ENCODE assay signal across 21 cellular contexts in genomic region chr22:39215070-39215396, GRCh38. TPM values are rescaled to one million over a fixed set of nuclear protein-coding genes. Genes with fewer than 3 reads are reported as not detected.
DNase-seq lines count a peak whose midpoint lies in the region; ATAC-seq and TF ChIP-seq lines count a peak whose summit lies in the region.
"Had no signal": no experiment of that assay in that cellular context is flagged by ENCODE, and none has a peak within 500 bp of the region (broad histone marks: within the 10 kb centered on the region; RNA-seq: fewer than 3 reads in every experiment).

No MANE protein-coding gene starts in this region.

- H3K9me3 ChIP-seq in HUES48 (ENCODE audit: control insufficient read depth, insufficient read depth, low read length) (no peaks in the 10 kb centered on the region), left lung (no peaks in the 10 kb centered on the region), smooth muscle cell (replicated peaks; ENCODE audit: low read depth) (no peaks in the 10 kb centered on the region), MM.1S (replicated peaks; ENCODE audit: insufficient read depth, low read length) (no peaks in the 10 kb centered on the region)
- H3K9me3 ChIP-seq: psoas muscle, thoracic aorta had no signal

- H3K9ac ChIP-seq in HUES48 (ENCODE audit: low read depth, low read length) (peak overlapping the region; percentile 70; the same call in 1 of the 2 replicates), smooth muscle cell (ENCODE audit: low read depth) (no peak overlapping the region), MM.1S (ENCODE audit: low read length) (no peak overlapping the region)

- no peak for ATAC-seq in WTC11
- ATAC-seq in left lung, result peak; percentile 46
- ATAC-seq in GM18858 (IDR thresholded peaks at IDR 0.05; ENCODE audit: unreplicated experiment), result no peak
- no peak for ATAC-seq in HG02798 (IDR thresholded peaks at IDR 0.05; ENCODE audit: poor library complexity, unreplicated experiment)
- ATAC-seq: left colon had no signal

- peak overlapping the region; percentile 49 for H3K4me2 ChIP-seq in smooth muscle cell
- no peak overlapping the region for H3K4me2 ChIP-seq in MM.1S (ENCODE audit: low read depth, low read length)

- no peaks in the 10 kb centered on the region for H3K9me2 ChIP-seq in MM.1S (replicated peaks; ENCODE audit: insufficient read depth, low read length)

- no peak overlapping the region for H3K4me3 ChIP-seq in HUES48 (ENCODE audit: low read depth, low read length)
- no peak overlapping the region for H3K4me3 ChIP-seq in left lung
- H3K4me3 ChIP-seq in smooth muscle cell, result no peak overlapping the region
- H3K4me3 ChIP-seq in MM.1S (ENCODE audit: low read length), result no peak overlapping the region
- H3K4me3 ChIP-seq: psoas muscle, thoracic aorta had no signal

- no peaks in the 10 kb centered on the region for H3K36me3 ChIP-seq in HUES48 (ENCODE audit: control insufficient read depth, insufficient read depth, low read length)
- no peaks in the 10 kb centered on the region for H3K36me3 ChIP-seq in left lung
- no peaks in the 10 kb centered on the region for H3K36me3 ChIP-seq in smooth muscle cell (ENCODE audit: low read depth)
- no peaks in the 10 kb centered on the region for H3K36me3 ChIP-seq in MM.1S (replicated peaks; ENCODE audit: insufficient read depth, low read length)
- H3K36me3 ChIP-seq: thoracic aorta had no signal

- POLR2A ChIA-PET in WTC11 (lab: Charles Lee), result interaction anchor here (0.7 to 4.0 kb wide), 16 partner anchors 10 to 104 kb away, joined by 3 to 45 read pairs (median 6); partner anchors contain the start of genes PDGFB and RPL3

- H3K4me3 Mint-ChIP-seq in WTC11, result peak overlapping the region; percentile 20; the same call in 1 of the 2 replicates
- H3K4me3 Mint-ChIP-seq: CD4-positive, alpha-beta memory T cell; neural crest cell had no signal

- TF ChIP-seq CTCF in WTC11 (IDR thresholded peaks at IDR 0.05) (no peak), left lung (IDR thresholded peaks at IDR 0.05) (no peak), smooth muscle cell (IDR thresholded peaks at IDR 0.05; ENCODE audit: borderline replicate concordance, insufficient read depth, poor library complexity, severe bottlenecking) (no peak), MM.1S (IDR thresholded peaks at IDR 0.05; ENCODE audit: low read length) (no peak)

- H3F3A ChIP-seq in smooth muscle cell (ENCODE audit: low read depth), result no peaks in the 10 kb centered on the region
- H3F3A ChIP-seq in MM.1S (ENCODE audit: insufficient read depth, low read length), result no peaks in the 10 kb centered on the region

- peaks cover 7% of the 10 kb centered on the region for H3K36me3 Mint-ChIP-seq in WTC11
- H3K36me3 Mint-ChIP-seq: CD4-positive, alpha-beta memory T cell had no signal

- H3K27ac Mint-ChIP-seq in WTC11, result peak overlapping the region; percentile 99
- H3K27ac Mint-ChIP-seq: activated T-helper 2 cell treated with anti-CD3 and anti-CD28 coated beads, Interferon-gamma antibody, Interleukin-2, Interleukin-4, amounts not matched to agents 10 μg/mL and 5 μg/mL and 100 μg/mL, durations not matched to agents 14 hours and 24 hours and 36 hours had no signal

- H3K27ac ChIP-seq in HUES48 (ENCODE audit: low read depth, low read length) (peak overlapping the region; percentile 94), left lung (no peak overlapping the region), smooth muscle cell (ENCODE audit: low read depth) (peak overlapping the region; percentile 47), MM.1S (ENCODE audit: low read length) (no peak overlapping the region)
- H3K27ac ChIP-seq: psoas muscle, thoracic aorta had no signal

- H3K9me3 Mint-ChIP-seq in WTC11, result peaks cover 22% of the 10 kb centered on the region
- H3K9me3 Mint-ChIP-seq: activated T-helper 2 cell treated with anti-CD3 and anti-CD28 coated beads, Interferon-gamma antibody, Interleukin-2, Interleukin-4, amounts not matched to agents 10 μg/mL and 5 μg/mL and 100 μg/mL, durations not matched to agents 14 hours and 24 hours and 36 hours had no signal

- CTCF ChIA-PET in WTC11 (lab: Charles Lee), result interaction anchor here (0.7 to 3.5 kb wide), 35 partner anchors 9 to 446 kb away, joined by 3 to 43 read pairs (median 7); no protein-coding TSS in a partner anchor

- H3K4me1 ChIP-seq in HUES48 (ENCODE audit: control insufficient read depth, insufficient read depth, low read length) (peaks cover 31% of the 10 kb centered on the region), left lung (no peaks in the 10 kb centered on the region), smooth muscle cell (ENCODE audit: low read depth) (peaks cover 18% of the 10 kb centered on the region), MM.1S (ENCODE audit: low read length) (no peaks in the 10 kb centered on the region)
- H3K4me1 ChIP-seq: psoas muscle had no signal

- peaks cover 43% of the 10 kb centered on the region for H3K4me1 Mint-ChIP-seq in WTC11

- H3K27me3 Mint-ChIP-seq in WTC11 (ENCODE audit: low read depth), result no peaks in the 10 kb centered on the region

- no peak overlapping the region for H2AFZ ChIP-seq in smooth muscle cell (ENCODE audit: low read depth)
- H2AFZ ChIP-seq in MM.1S (ENCODE audit: low read length), result no peak overlapping the region

- 53% methylated on average over 6 of the region's 6 CpGs for WGBS in smooth muscle cell (ENCODE audit: low lambda C conversion rate)

- H3K27me3 ChIP-seq in HUES48 (ENCODE audit: control insufficient read depth, insufficient read depth, low read length) (no peaks in the 10 kb centered on the region), left lung (peaks cover 0 to 19% of the 10 kb centered on the region in 2 donors), smooth muscle cell (ENCODE audit: low read depth) (no peaks in the 10 kb centered on the region), MM.1S (replicated peaks; ENCODE audit: insufficient read depth, low read length) (no peaks in the 10 kb centered on the region)

- H3K79me2 ChIP-seq in smooth muscle cell (ENCODE audit: low read depth) (no peaks in the 10 kb centered on the region), MM.1S (ENCODE audit: low read length) (no peaks in the 10 kb centered on the region)

- H4K20me1 ChIP-seq in smooth muscle cell (ENCODE audit: low read depth) (no peaks in the 10 kb centered on the region), MM.1S (ENCODE audit: insufficient read depth, low read length) (no peaks in the 10 kb centered on the region)

- intact Hi-C loops in left lung (cut with DNase I), result no loop called here

- DNase-seq in WTC11 (ENCODE audit: low spot score) (no peak), left lung (no peak), smooth muscle cell (lab: John Stamatoyannopoulos, UW; ENCODE audit: unreplicated experiment) (no peak), MM.1S (no peak)
- DNase-seq: activated CD4-positive, alpha-beta T cell treated with anti-CD3 and anti-CD28 coated beads for 4 hours; CD4-positive, alpha-beta memory T cell; NCI-H1105; NCI-H2029 treated with DMSO at 0.1 percent for 48 hours; NCI-H345; psoas muscle; SHP77 treated with DMSO at 0.1 percent for 48 hours; small intestine; stimulated activated CD4-positive, alpha-beta T cell treated with anti-CD3 and anti-CD28 coated beads, Interleukin-2, amount 100 ng/mL, for 48 hours; T-helper 1 cell had no signal

TF ChIP-seq in WTC11, 78 proteins besides CTCF, POLR2A, EP300 and RAD21:
- TF ChIP-seq GTF2I (CRISPR knock-in tag; conservative IDR thresholded peaks at IDR 0.05) (0 out of 2 replicates have a peak, but pooled peaks have one; percentile 37), ZNF121 (CRISPR knock-in tag; IDR thresholded peaks at IDR 0.05) (peak; percentile 97)
- TF ChIP-seq, protein P1, sequence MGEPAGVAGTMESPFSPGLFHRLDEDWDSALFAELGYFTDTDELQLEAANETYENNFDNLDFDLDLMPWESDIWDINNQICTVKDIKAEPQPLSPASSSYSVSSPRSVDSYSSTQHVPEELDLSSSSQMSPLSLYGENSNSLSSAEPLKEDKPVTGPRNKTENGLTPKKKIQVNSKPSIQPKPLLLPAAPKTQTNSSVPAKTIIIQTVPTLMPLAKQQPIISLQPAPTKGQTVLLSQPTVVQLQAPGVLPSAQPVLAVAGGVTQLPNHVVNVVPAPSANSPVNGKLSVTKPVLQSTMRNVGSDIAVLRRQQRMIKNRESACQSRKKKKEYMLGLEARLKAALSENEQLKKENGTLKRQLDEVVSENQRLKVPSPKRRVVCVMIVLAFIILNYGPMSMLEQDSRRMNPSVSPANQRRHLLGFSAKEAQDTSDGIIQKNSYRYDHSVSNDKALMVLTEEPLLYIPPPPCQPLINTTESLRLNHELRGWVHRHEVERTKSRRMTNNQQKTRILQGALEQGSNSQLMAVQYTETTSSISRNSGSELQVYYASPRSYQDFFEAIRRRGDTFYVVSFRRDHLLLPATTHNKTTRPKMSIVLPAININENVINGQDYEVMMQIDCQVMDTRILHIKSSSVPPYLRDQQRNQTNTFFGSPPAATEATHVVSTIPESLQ (CRISPR knock-in tag; IDR thresholded peaks at IDR 0.05), result no peak

RNA-seq across cellular contexts. Expression of gene PDGFB, which starts 29.7 kb away (rescaled TPM):
- total RNA-seq in WTC11 (2021) (6.8 to 9.2 TPM (median 7.7 TPM) in 3 replicates), left lung (10 to 100 TPM; 21.9 to 28.2 TPM), smooth muscle cell (1.9 and 2.1 TPM in 2 replicates)
- 0.31 and 3.0 TPM in 2 replicates for polyA plus RNA-seq in smooth muscle cell

Comparison
In these comparisons a context has a peak if more than half of its experiments do, and no peak if none do; other contexts are left out.
1. H3K27ac ChIP-seq: peak in HUES48 (single experiment) and smooth muscle cell (single experiment); none in left lung (0 of 2) and MM.1S (single experiment).